ENCODE assay signal across 18 cellular contexts in the genomic region with DNA sequence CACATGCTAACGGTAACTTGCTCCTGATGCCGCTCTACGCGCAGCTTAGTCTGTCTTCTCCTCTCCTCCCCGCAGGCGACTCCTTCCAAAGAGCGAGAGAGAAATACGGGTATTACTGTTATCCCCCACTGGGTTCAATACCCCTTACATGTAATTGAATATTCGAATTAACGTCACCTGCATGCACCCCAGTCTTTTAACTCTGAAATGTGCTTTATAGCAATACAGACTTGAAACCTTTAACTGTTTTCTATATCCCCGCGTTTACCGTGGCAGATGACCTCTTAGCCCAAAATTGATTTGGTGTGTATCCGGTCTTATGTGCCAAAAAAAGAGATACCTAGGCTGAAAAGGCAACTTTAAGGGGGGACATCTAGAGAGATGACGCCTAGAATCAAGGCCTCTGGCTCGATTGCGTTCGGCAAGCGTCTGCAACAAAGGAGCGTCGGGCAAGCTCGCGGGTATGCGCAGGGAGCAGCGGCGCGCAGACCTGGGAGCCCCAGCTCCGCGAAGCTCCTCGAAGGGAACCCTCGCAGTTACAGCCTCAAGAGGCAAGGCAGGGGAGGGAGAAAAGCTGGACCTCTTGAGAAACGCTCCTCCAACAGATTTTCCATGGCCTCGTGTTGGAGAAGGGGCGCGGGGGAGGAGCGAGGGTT. TPM values are rescaled to one million over a fixed set of nuclear protein-coding genes. Genes with fewer than 3 reads are reported as not detected.
A peak's percentile ranks its signal among the peaks of the same experiment; 100 is the strongest.
DNase-seq lines count a peak whose midpoint lies in the region; ATAC-seq and TF ChIP-seq lines count a peak whose summit lies in the region.
"Had no signal": no experiment of that assay in that cellular context is flagged by ENCODE, and none has a peak within 500 bp of the region (broad histone marks: within the 10 kb centered on the region; RNA-seq: fewer than 3 reads in every experiment).

No MANE protein-coding gene starts in this region.

- peak overlapping the region; percentile 35 for H3K4me3 ChIP-seq in AG10803 (ENCODE audit: low read length)
- peak overlapping the region; percentile 6 for H3K4me3 ChIP-seq in coronary artery
- H3K4me3 ChIP-seq in upper lobe of left lung, result no peak overlapping the region
- no peak overlapping the region for H3K4me3 ChIP-seq in breast epithelium
- H3K4me3 ChIP-seq: Peyer's patch, psoas muscle had no signal

- H3K27me3 ChIP-seq in upper lobe of left lung (peaks cover 0 to 68% (median 22%) of the 10 kb centered on the region in 4 donors), breast epithelium (peaks cover 0 to 99% of the 10 kb centered on the region in 2 donors)

- H3K27me3 Mint-ChIP-seq in HFFc6 (ENCODE audit: insufficient read depth) (peaks cover 78% of the 10 kb centered on the region), nephron progenitor cell (ENCODE audit: low read depth, poor library complexity) (peaks cover 100% of the 10 kb centered on the region)

- H3K4me1 ChIP-seq in upper lobe of left lung (peaks cover 0 to 12% (median 3%) of the 10 kb centered on the region in 4 donors), breast epithelium (no peaks in the 10 kb centered on the region)
- H3K4me1 ChIP-seq: BE2C, Peyer's patch, psoas muscle had no signal

- no peak overlapping the region for H3K27ac ChIP-seq in coronary artery
- no peak overlapping the region for H3K27ac ChIP-seq in upper lobe of left lung
- no peak overlapping the region for H3K27ac ChIP-seq in breast epithelium
- H3K27ac ChIP-seq: Peyer's patch, psoas muscle had no signal

- 7% methylated on average over 34 to 36 of the region's 36 CpGs for WGBS in upper lobe of left lung, 2 donors

- H3K9me3 ChIP-seq in upper lobe of left lung (no peaks in the 10 kb centered on the region), breast epithelium (no peaks in the 10 kb centered on the region)
- H3K9me3 ChIP-seq: BE2C, Peyer's patch, psoas muscle had no signal

- TF ChIP-seq CTCF in AG10803 (conservative IDR thresholded peaks at IDR 0.05; ENCODE audit: low read length) (no peak), HFFc6 (IDR thresholded peaks at IDR 0.05) (no peak), coronary artery (IDR thresholded peaks at IDR 0.05) (no peak), nephron progenitor cell (IDR thresholded peaks at IDR 0.05) (no peak), upper lobe of left lung (IDR thresholded peaks at IDR 0.05) (no peak), breast epithelium (IDR thresholded peaks at IDR 0.05) (no peak)

- H3K9me3 Mint-ChIP-seq in HFFc6 (no peaks in the 10 kb centered on the region), nephron progenitor cell (no peaks in the 10 kb centered on the region)

- H3K4me1 Mint-ChIP-seq in HFFc6 (ENCODE audit: low read depth) (peaks cover 57% of the 10 kb centered on the region), nephron progenitor cell (peaks cover 19% of the 10 kb centered on the region)
- H3K4me1 Mint-ChIP-seq: activated CD4-positive, alpha-beta memory T cell treated with anti-CD3 and anti-CD28 coated beads, Interleukin-2, amount 10 ng/mL, durations not matched to agents 7 days and 5 days had no signal

- H3K36me3 Mint-ChIP-seq in HFFc6 (ENCODE audit: low read depth) (no peaks in the 10 kb centered on the region), nephron progenitor cell (ENCODE audit: low read depth) (no peaks in the 10 kb centered on the region)

- TF ChIP-seq EP300 in upper lobe of left lung (IDR thresholded peaks at IDR 0.05), result no peak

- H3K36me3 ChIP-seq in upper lobe of left lung, result no peaks in the 10 kb centered on the region
- H3K36me3 ChIP-seq in breast epithelium, result no peaks in the 10 kb centered on the region
- H3K36me3 ChIP-seq: BE2C, Peyer's patch had no signal

- TF ChIP-seq POLR2A in upper lobe of left lung (IDR thresholded peaks at IDR 0.05), result no peak
- no peak for TF ChIP-seq POLR2A in breast epithelium (IDR thresholded peaks at IDR 0.05)

- ATAC-seq in upper lobe of left lung (ENCODE audit: low FRiP score in 2 of 2) (no peak), GM19455 (IDR thresholded peaks at IDR 0.05; ENCODE audit: unreplicated experiment) (no peak), HG02884 (IDR thresholded peaks at IDR 0.05; ENCODE audit: unreplicated experiment) (no peak)
- ATAC-seq: HCT116; stimulated activated naive CD8-positive, alpha-beta T cell treated with anti-CD3 and anti-CD28 coated beads, Interleukin-15, Interleukin-2, amounts not matched to agents 100 U/mL and 50 U/mL, for 24 hours had no signal

- intact Hi-C loops in breast epithelium (cut with DNase I; ENCODE audit: low total_unique reads), result loop anchor here (5.0 kb wide), 1 partner anchor 1952 kb away; no protein-coding TSS in a partner anchor

- H3K4me3 Mint-ChIP-seq in HFFc6 (peak overlapping the region; percentile 86), nephron progenitor cell (peak overlapping the region; percentile 59)
- H3K4me3 Mint-ChIP-seq: activated CD4-positive, alpha-beta memory T cell treated with anti-CD3 and anti-CD28 coated beads, Interleukin-2, amount 10 ng/mL, durations not matched to agents 7 days and 5 days had no signal

- H3K27ac Mint-ChIP-seq in HFFc6, result no peak overlapping the region
- no peak overlapping the region for H3K27ac Mint-ChIP-seq in nephron progenitor cell
- H3K27ac Mint-ChIP-seq: activated CD4-positive, alpha-beta memory T cell treated with anti-CD3 and anti-CD28 coated beads, Interleukin-2, amount 10 ng/mL, durations not matched to agents 7 days and 5 days had no signal

- DNase-seq in AG10803 (ENCODE audit: low read depth) (no peak), HFFc6 (no peak), coronary artery (ENCODE audit: low spot score) (no peak), nephron progenitor cell (peak; percentile 32), upper lobe of left lung (no peak), breast epithelium (ENCODE audit: low spot score in 2 of 2) (no peak)
- DNase-seq: activated CD4-positive, alpha-beta memory T cell treated with anti-CD3 and anti-CD28 coated beads, Interleukin-2, amount 10 ng/mL, durations not matched to agents 7 days and 5 days; BE2C; MV-4-11; NCI-H345; Peyer's patch; psoas muscle; stimulated activated naive CD8-positive, alpha-beta T cell treated with anti-CD3 and anti-CD28 coated beads, Interleukin-15, Interleukin-2, amounts not matched to agents 100 U/mL and 50 U/mL, for 24 hours had no signal

RNA-seq across cellular contexts. Expression of gene FOXG1, which starts 6.8 kb away (rescaled TPM):
- under 1 TPM in 1 of 6 experiments, not detected in 5; 0.06 TPM for total RNA-seq in HFFc6 (2021; fragmentation: NEBNext Ultra II Directional; extraction: Animal tissue kit (Norgen Biotek cat#: 25700))
- not detected for total RNA-seq in upper lobe of left lung
- not detected for total RNA-seq in breast epithelium
- total RNA-seq: activated CD4-positive, alpha-beta memory T cell treated with anti-CD3 and anti-CD28 coated beads, Interleukin-2, amount 10 ng/mL, durations not matched to agents 7 days and 5 days; mesenteric fat pad; Peyer's patch; T-helper 2 cell treated with Interferon-gamma antibody and Interleukin-4, amounts not matched to agents 100 ng/mL and 5 ng/mL, for 36 hours had no signal

Comparison
In these comparisons a context has a peak if more than half of its experiments do, and no peak if none do; other contexts are left out.
1. H3K4me3 ChIP-seq: peak in AG10803 (single experiment) and coronary artery (single experiment); none in upper lobe of left lung (0 of 4) and breast epithelium (0 of 3).